8 cellular contexts compared by ENCODE assay signal in genomic region chr10:123583639-123584418, GRCh38.
DNase-seq lines count a peak whose midpoint lies in the region; ATAC-seq lines count a peak whose summit lies in the region.

No MANE protein-coding gene starts in this region.

- H3K27ac ChIP-seq in trophoblast cell (ENCODE audit: low read depth, low read length): no peak overlapping the region

- no peak overlapping the region for H3K14ac ChIP-seq in trophoblast cell (ENCODE audit: low read length)

- no peaks in the 10 kb centered on the region for H3K36me3 Mint-ChIP-seq in activated naive CD4-positive, alpha-beta T cell treated with anti-CD3 and anti-CD28 coated beads, Interleukin-2, amount 10 ng/mL, durations not matched to agents 7 days and 5 days

- ATAC-seq in HG02885 (IDR thresholded peaks at IDR 0.05; ENCODE audit: poor library complexity, unreplicated experiment): no peak
- ATAC-seq in GM21576 (IDR thresholded peaks at IDR 0.05; ENCODE audit: unreplicated experiment): no peak

- no peaks in the 10 kb centered on the region for H3K79me2 ChIP-seq in trophoblast cell (ENCODE audit: control insufficient read depth, insufficient read depth, low read length, poor library complexity)

- H3K4me2 ChIP-seq in trophoblast cell (ENCODE audit: low read length): peak overlapping the region; percentile 55

- no peak overlapping the region for H2AK5ac ChIP-seq in trophoblast cell (ENCODE audit: low read length)

- CTCF ChIA-PET in activated naive CD4-positive, alpha-beta T cell treated with anti-CD3 and anti-CD28 coated beads, Interleukin-2, amount 10 ng/mL, durations not matched to agents 7 days and 5 days (lab: Charles Lee): interaction anchor here (1.0 to 2.7 kb wide), 3 partner anchors 11 to 386 kb away, joined by 3 to 9 read pairs (median 5); no protein-coding TSS in a partner anchor

- H3K23ac ChIP-seq in trophoblast cell (ENCODE audit: low read length): no peak overlapping the region

- H3K18ac ChIP-seq in trophoblast cell (ENCODE audit: low read length): no peak overlapping the region

- H3K9me3 Mint-ChIP-seq in activated naive CD4-positive, alpha-beta T cell treated with anti-CD3 and anti-CD28 coated beads, Interleukin-2, amount 10 ng/mL, durations not matched to agents 7 days and 5 days: no peaks in the 10 kb centered on the region

- no peak overlapping the region for H2BK12ac ChIP-seq in trophoblast cell (ENCODE audit: low read length)

- H3K4ac ChIP-seq in trophoblast cell (ENCODE audit: low read depth, low read length): no peak overlapping the region

- H2BK5ac ChIP-seq in trophoblast cell (ENCODE audit: low read depth, low read length, poor library complexity): no peak overlapping the region

- H3K27ac Mint-ChIP-seq in activated naive CD4-positive, alpha-beta T cell treated with anti-CD3 and anti-CD28 coated beads, Interleukin-2, amount 10 ng/mL, durations not matched to agents 7 days and 5 days: no peak overlapping the region

- intact Hi-C loops in head of caudate nucleus (cut with DNase I): loop anchor here (2.0 to 10.0 kb wide), 2 partner anchors 383 to 801 kb away; no protein-coding TSS in a partner anchor

- no peak overlapping the region for H4K91ac ChIP-seq in trophoblast cell (ENCODE audit: low read depth, low read length)

- no peaks in the 10 kb centered on the region for H3K9me3 ChIP-seq in trophoblast cell (ENCODE audit: insufficient read depth, low read depth, low read length)

- H3K27me3 Mint-ChIP-seq in activated naive CD4-positive, alpha-beta T cell treated with anti-CD3 and anti-CD28 coated beads, Interleukin-2, amount 10 ng/mL, durations not matched to agents 7 days and 5 days: peaks cover 44% of the 10 kb centered on the region

- H4K12ac ChIP-seq in trophoblast cell (ENCODE audit: low read depth, low read length): no peak overlapping the region

- no peak overlapping the region for H3K4me3 Mint-ChIP-seq in activated naive CD4-positive, alpha-beta T cell treated with anti-CD3 and anti-CD28 coated beads, Interleukin-2, amount 10 ng/mL, durations not matched to agents 7 days and 5 days

- H3K4me1 Mint-ChIP-seq in activated naive CD4-positive, alpha-beta T cell treated with anti-CD3 and anti-CD28 coated beads, Interleukin-2, amount 10 ng/mL, durations not matched to agents 7 days and 5 days: no peaks in the 10 kb centered on the region

- no peak overlapping the region for H2BK120ac ChIP-seq in trophoblast cell (ENCODE audit: insufficient read depth, low read length, poor library complexity)

- no peak overlapping the region for H3K9ac ChIP-seq in trophoblast cell (ENCODE audit: low read length)

- no peaks in the 10 kb centered on the region for H3K27me3 ChIP-seq in trophoblast cell (ENCODE audit: insufficient read depth, low read length)

- H2AFZ ChIP-seq in trophoblast cell (ENCODE audit: insufficient read depth, low read length, poor library complexity): no peak overlapping the region

- WGBS in trophoblast cell (ENCODE audit: extremely low coverage, insufficient coverage, insufficient read length): no CpG with 5 or more reads among the region's 24 CpGs

- H3K4me1 ChIP-seq in trophoblast cell (ENCODE audit: control insufficient read depth in 1 of 2, insufficient read depth in 2 of 2, low read length in 2 of 2): peaks cover 2 to 6% of the 10 kb centered on the region in 2 experiments

- H3K4me3 ChIP-seq in trophoblast cell (ENCODE audit: low read depth, low read length): no peak overlapping the region

- H3K79me1 ChIP-seq in trophoblast cell (ENCODE audit: low read length): no peaks in the 10 kb centered on the region

- DNase-seq in activated T-cell treated with anti-CD3 and anti-CD28 coated beads, Interleukin-2, amount 50 U/mL, for 48 hours: peak; percentile 52 to 59
- no peak for DNase-seq in activated T-cell treated with anti-CD3 and anti-CD28 coated beads, Interleukin-2, amount 50 U/mL, for 1 hour
- DNase-seq in NCI-H1694 treated with DMSO at 0.1 percent for 48 hours (lab: John Stamatoyannopoulos, UW): peak; percentile 63
- DNase-seq in activated naive CD4-positive, alpha-beta T cell treated with anti-CD3 and anti-CD28 coated beads, Interleukin-2, amount 10 ng/mL, durations not matched to agents 7 days and 5 days: peak; percentile 46
- DNase-seq in head of caudate nucleus: peak; percentile 62 to 89 (median 80)
- DNase-seq in trophoblast cell: peak; percentile 66 to 85

- no peaks in the 10 kb centered on the region for H3K36me3 ChIP-seq in trophoblast cell (ENCODE audit: control insufficient read depth in 1 of 2, insufficient read depth in 2 of 2, low read length in 2 of 2)

- H4K8ac ChIP-seq in trophoblast cell (ENCODE audit: low read depth, low read length): no peak overlapping the region
